In genomic region chr4:47485047-47485692, GRCh38 we compare ENCODE assay signal across 8 cellular contexts. TPM values are rescaled to one million over a fixed set of nuclear protein-coding genes. Genes with fewer than 3 reads are reported as not detected.
DNase-seq lines count a peak whose midpoint lies in the region; ATAC-seq and TF ChIP-seq lines count a peak whose summit lies in the region.

TSS of gene ATP10D (plus strand) at chr4:47485275. CDS start at chr4:47512541, 27,266 bp downstream.

- peak within 1 kb of the TSS; percentile 92 for H3K27ac Mint-ChIP-seq in activated T-helper 17 cell treated with anti-CD3 and anti-CD28 coated beads, Interleukin-2, amount 50 U/mL, for 72 hours
- H3K27ac Mint-ChIP-seq in naive B cell: peak within 1 kb of the TSS; percentile 97 to 99 (median 99)
- H3K27ac Mint-ChIP-seq in stimulated activated effector memory CD8-positive, alpha-beta T cell treated with anti-CD3 and anti-CD28 coated beads, Interleukin-12 subunit alpha, Interleukin-12 subunit beta, amount 100 ng/mL, for 72 hours: peak within 1 kb of the TSS; percentile 89

- ATAC-seq in GM21717 (IDR thresholded peaks at IDR 0.05; ENCODE audit: unreplicated experiment) (peak; percentile 96), naive B cell (ENCODE audit: low read depth in 2 of 2) (peak; percentile 89 to 93)
- ATAC-seq in activated T-helper 17 cell treated with anti-CD3 and anti-CD28 coated beads, Interleukin-2, amount 50 U/mL, for 72 hours (replicated peaks): peak; percentile 99
- ATAC-seq in stimulated activated effector memory CD8-positive, alpha-beta T cell treated with anti-CD3 and anti-CD28 coated beads, Interleukin-12 subunit alpha, Interleukin-12 subunit beta, amount 100 ng/mL, for 72 hours: peak; percentile 98

- TF ChIP-seq CTCF in Peyer's patch (IDR thresholded peaks at IDR 0.05): peak in 2 of 6 experiments; percentile 32 to 43

- H3K4me1 ChIP-seq in Peyer's patch: peaks cover 0 to 6% (median 0%) of the 10 kb centered on the region in 4 donors

- H3K4me3 Mint-ChIP-seq in activated T-helper 17 cell treated with anti-CD3 and anti-CD28 coated beads, Interleukin-2, amount 50 U/mL, for 72 hours: peak within 1 kb of the TSS; percentile 97
- H3K4me3 Mint-ChIP-seq in naive B cell: peak within 1 kb of the TSS; percentile 95 to 99 (median 98)
- peak within 1 kb of the TSS; percentile 86 for H3K4me3 Mint-ChIP-seq in stimulated activated effector memory CD8-positive, alpha-beta T cell treated with anti-CD3 and anti-CD28 coated beads, Interleukin-12 subunit alpha, Interleukin-12 subunit beta, amount 100 ng/mL, for 72 hours

- peaks cover 9% of the 10 kb centered on the region for H3K4me1 Mint-ChIP-seq in activated T-helper 17 cell treated with anti-CD3 and anti-CD28 coated beads, Interleukin-2, amount 50 U/mL, for 72 hours
- H3K4me1 Mint-ChIP-seq in naive B cell: peaks cover 33 to 74% (median 56%) of the 10 kb centered on the region in 3 donors
- H3K4me1 Mint-ChIP-seq in stimulated activated effector memory CD8-positive, alpha-beta T cell treated with anti-CD3 and anti-CD28 coated beads, Interleukin-12 subunit alpha, Interleukin-12 subunit beta, amount 100 ng/mL, for 72 hours: peaks cover 14% of the 10 kb centered on the region

- H3K4me3 ChIP-seq in Jurkat, Clone E6-1 (ENCODE audit: low read length): peak within 1 kb of the TSS; percentile 53
- H3K4me3 ChIP-seq in Peyer's patch: peak within 1 kb of the TSS; percentile 46 to 79 (median 58)

- H3K9me3 ChIP-seq in Peyer's patch: no peaks in the 10 kb centered on the region

- H3K27me3 ChIP-seq in Peyer's patch: no peaks in the 10 kb centered on the region

- DNase-seq in DMS79 treated with DMSO at 0.1 percent for 48 hours (lab: John Stamatoyannopoulos, UW) (peak; percentile 27), Peyer's patch (peak; percentile 94 to 97 (median 96)), fibroblast of gingiva (ENCODE audit: low read depth) (peak; percentile 93), naive B cell (peak; percentile 84)
- DNase-seq in Jurkat, Clone E6-1 (ENCODE audit: low read depth, low spot score): no peak
- peak; percentile 63 to 87 for DNase-seq in stimulated activated effector memory CD8-positive, alpha-beta T cell treated with anti-CD3 and anti-CD28 coated beads, Interleukin-12 subunit alpha, Interleukin-12 subunit beta, amount 100 ng/mL, for 72 hours (ENCODE audit: low spot score in 2 of 2)

- no peaks in the 10 kb centered on the region for H3K36me3 ChIP-seq in Peyer's patch

- H3K27ac ChIP-seq in Peyer's patch: peak within 1 kb of the TSS; percentile 75 to 94 (median 84)

- H3K27me3 Mint-ChIP-seq in activated T-helper 17 cell treated with anti-CD3 and anti-CD28 coated beads, Interleukin-2, amount 50 U/mL, for 72 hours: no peaks in the 10 kb centered on the region
- H3K27me3 Mint-ChIP-seq in naive B cell: no peaks in the 10 kb centered on the region

- no peaks in the 10 kb centered on the region for H3K36me3 Mint-ChIP-seq in activated T-helper 17 cell treated with anti-CD3 and anti-CD28 coated beads, Interleukin-2, amount 50 U/mL, for 72 hours (ENCODE audit: low read depth)
- H3K36me3 Mint-ChIP-seq in naive B cell: peaks cover 0 to 8% of the 10 kb centered on the region in 2 donors
- H3K36me3 Mint-ChIP-seq in stimulated activated effector memory CD8-positive, alpha-beta T cell treated with anti-CD3 and anti-CD28 coated beads, Interleukin-12 subunit alpha, Interleukin-12 subunit beta, amount 100 ng/mL, for 72 hours: no peaks in the 10 kb centered on the region

- peak; percentile 58 to 74 for TF ChIP-seq POLR2A in Peyer's patch (IDR thresholded peaks at IDR 0.05)

- no peaks in the 10 kb centered on the region for H3K9me3 Mint-ChIP-seq in activated T-helper 17 cell treated with anti-CD3 and anti-CD28 coated beads, Interleukin-2, amount 50 U/mL, for 72 hours
- peaks cover 0 to 1% (median 0%) of the 10 kb centered on the region in 7 donors for H3K9me3 Mint-ChIP-seq in naive B cell
- H3K9me3 Mint-ChIP-seq in stimulated activated effector memory CD8-positive, alpha-beta T cell treated with anti-CD3 and anti-CD28 coated beads, Interleukin-12 subunit alpha, Interleukin-12 subunit beta, amount 100 ng/mL, for 72 hours: no peaks in the 10 kb centered on the region

RNA-seq across cellular contexts. Expression of gene ATP10D, which starts in this region (rescaled TPM):
- 3.2 TPM for polyA plus RNA-seq in Jurkat, Clone E6-1 (2012; ENCODE audit: insufficient read depth, insufficient read length)
- 10 to 100 TPM in 2 of 4 donors, 1 to 10 TPM in 2; 4.4 to 15.7 (median 10.0) TPM for total RNA-seq in Peyer's patch
- 1 to 10 TPM; 5.1 to 8.2 TPM for total RNA-seq in activated T-helper 17 cell treated with anti-CD3 and anti-CD28 coated beads, Interleukin-2, amount 50 U/mL, for 72 hours
- 10 to 100 TPM; 21.5 to 70.9 (median 43.8) TPM for polyA plus RNA-seq in naive B cell (ENCODE audit: low read depth in 6 of 6)
